Comparison of ENCODE assay signal across 17 cellular contexts in the genomic region with DNA sequence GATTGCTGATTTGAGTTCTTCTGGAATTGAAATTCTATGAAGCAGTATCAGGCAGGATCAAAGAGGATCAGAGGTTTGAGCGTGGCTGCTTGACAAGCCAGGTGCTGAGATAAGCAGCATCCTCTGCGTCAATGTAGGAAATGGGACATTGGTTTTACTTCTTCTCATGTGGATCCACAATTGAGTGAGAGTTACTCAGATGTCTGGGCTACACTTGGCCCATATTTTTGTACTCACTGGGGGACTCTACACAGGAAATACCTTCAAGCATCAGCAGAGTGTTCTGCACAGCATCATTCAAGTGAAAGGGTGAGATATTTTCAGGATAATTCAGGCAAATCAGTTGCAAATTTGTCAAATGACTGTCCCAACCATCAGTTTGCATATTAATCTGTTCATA.
"Had no signal": no experiment of that assay in that cellular context is flagged by ENCODE, and none has a peak within 500 bp of the region (broad histone marks: within the 10 kb centered on the region; RNA-seq: fewer than 3 reads in every experiment).

No MANE protein-coding gene starts in this region.

- H3K27ac Mint-ChIP-seq: activated CD4-positive, alpha-beta memory T cell treated with anti-CD3 and anti-CD28 coated beads, Interleukin-2, amount 10 ng/mL, durations not matched to agents 7 days and 5 days; activated naive CD8-positive, alpha-beta T cell; natural killer cell treated with Interleukin-12 subunit alpha and Interleukin-12 subunit beta and Interleukin-15 and Interleukin-18, amount 100 ng/mL, for 72 hours had no signal

- ATAC-seq: lower lobe of right lung; natural killer cell treated with Interleukin-12 subunit alpha and Interleukin-12 subunit beta and Interleukin-15 and Interleukin-18, amount 100 ng/mL, for 72 hours had no signal

- H3K36me3 Mint-ChIP-seq: activated naive CD8-positive, alpha-beta T cell; natural killer cell treated with Interleukin-12 subunit alpha and Interleukin-12 subunit beta and Interleukin-15 and Interleukin-18, amount 100 ng/mL, for 72 hours had no signal

- H3K9me3 Mint-ChIP-seq: natural killer cell treated with Interleukin-12 subunit alpha and Interleukin-12 subunit beta and Interleukin-15 and Interleukin-18, amount 100 ng/mL, for 72 hours had no signal

- DNase-seq: activated CD4-positive, alpha-beta memory T cell treated with anti-CD3 and anti-CD28 coated beads, Interleukin-2, amount 10 ng/mL, durations not matched to agents 7 days and 5 days; activated CD8-positive, alpha-beta memory T cell treated with anti-CD3 and anti-CD28 coated beads, Interleukin-2, amount 50 U/mL, for 48 hours; anterior cingulate cortex; dorsolateral prefrontal cortex; glutamatergic neuron; lower lobe of right lung; nucleus accumbens; SK-N-SH; substantia nigra; T-helper 2 cell; trophoblast cell had no signal

- H3K4me3 ChIP-seq: breast epithelium, dorsolateral prefrontal cortex, esophagus muscularis mucosa, lower lobe of right lung, right atrium auricular region, skin epidermis had no signal

- H3K4me3 Mint-ChIP-seq: activated CD4-positive, alpha-beta memory T cell treated with anti-CD3 and anti-CD28 coated beads, Interleukin-2, amount 10 ng/mL, durations not matched to agents 7 days and 5 days; activated naive CD8-positive, alpha-beta T cell; natural killer cell treated with Interleukin-12 subunit alpha and Interleukin-12 subunit beta and Interleukin-15 and Interleukin-18, amount 100 ng/mL, for 72 hours had no signal

- H3K27me3 Mint-ChIP-seq: activated CD4-positive, alpha-beta memory T cell treated with anti-CD3 and anti-CD28 coated beads, Interleukin-2, amount 10 ng/mL, durations not matched to agents 7 days and 5 days; activated naive CD8-positive, alpha-beta T cell had no signal
